8 cellular contexts compared by ENCODE assay signal in the genomic region with DNA sequence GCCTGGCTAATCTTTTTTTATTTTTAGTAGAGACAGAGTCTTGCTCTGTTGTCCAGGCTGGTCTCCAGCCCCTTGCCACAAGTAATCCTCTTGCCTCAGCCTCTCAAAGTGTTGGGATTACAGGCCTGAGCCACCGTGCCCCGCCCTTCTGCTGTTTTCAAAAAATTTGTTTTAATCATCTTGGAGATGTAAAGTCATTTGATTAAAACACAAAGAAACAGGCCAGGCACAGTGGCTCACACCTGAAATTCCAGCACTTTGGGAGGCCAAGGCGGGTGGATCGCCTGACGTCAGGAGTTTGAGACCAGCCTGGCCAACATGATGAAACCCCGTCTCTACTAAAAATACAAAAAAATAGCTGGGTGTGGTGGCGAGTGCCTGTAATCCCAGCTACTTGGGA. TPM values are rescaled to one million over a fixed set of nuclear protein-coding genes. Genes with fewer than 3 reads are reported as not detected.
DNase-seq lines count a peak whose midpoint lies in the region; ATAC-seq and TF ChIP-seq lines count a peak whose summit lies in the region.
"Not testable (repeated sequence)": the region's sequence is repeated elsewhere in the genome, so short reads cannot be mapped to it uniquely, and the experiment has no call there.

No MANE protein-coding gene starts in this region.

- not testable (repeated sequence) for ATAC-seq in IMR-90 (ENCODE audit: low read depth); gastrocnemius medialis; thoracic aorta (ENCODE audit: insufficient number of reproducible peaks, low FRiP score, low read depth)

- TF ChIP-seq RAD21 in IMR-90 (IDR thresholded peaks at IDR 0.05; ENCODE audit: low read length): not testable (repeated sequence)

- peak overlapping the region; percentile 70; the same call in 1 of the 2 replicates for H2AK5ac ChIP-seq in IMR-90 (ENCODE audit: low read depth, low read length)

- not testable (repeated sequence) for H3K4me3 ChIP-seq in IMR-90 (ENCODE audit: insufficient read depth, low read depth, low read length); brain microvascular endothelial cell (ENCODE audit: low read depth, low read length); esophagus squamous epithelium; right atrium auricular region; osteoblast (ENCODE audit: insufficient read depth, low read length); gastrocnemius medialis; thoracic aorta; uterus

- H3K23ac ChIP-seq in IMR-90 (ENCODE audit: low read depth, low read length): not testable (repeated sequence)

- not testable (repeated sequence) for TF ChIP-seq CTCF in IMR-90 (conservative IDR thresholded peaks at IDR 0.05; ENCODE audit: low read depth, low read length); brain microvascular endothelial cell (IDR thresholded peaks at IDR 0.05; ENCODE audit: low read depth, low read length, missing control alignments); esophagus squamous epithelium (IDR thresholded peaks at IDR 0.05); right atrium auricular region (IDR thresholded peaks at IDR 0.05); osteoblast (IDR thresholded peaks at IDR 0.05; ENCODE audit: extremely low read depth, low read depth, low read length); gastrocnemius medialis (IDR thresholded peaks at IDR 0.05 in 4 of 5, conservative IDR thresholded peaks at IDR 0.05 in 1 of 5); thoracic aorta (IDR thresholded peaks at IDR 0.05); uterus (IDR thresholded peaks at IDR 0.05)

- dilution Hi-C loops in IMR-90 (cut with HindIII; ENCODE audit: low sequenced_read_pairs, unreplicated experiment): not testable (repeated sequence)

- in situ Hi-C loops in IMR-90 (cut with MboI; ENCODE audit: low sequenced_read_pairs); brain microvascular endothelial cell (cut with HindIII; ENCODE audit: low pct_ligation_motif_present, low sequenced_read_pairs); gastrocnemius medialis (cut with MboI; ENCODE audit: low sequenced_read_pairs in 4 of 4): not testable (repeated sequence)

- peak overlapping the region; percentile 59 to 63; a peak in 2 of 4 replicates for H4K8ac ChIP-seq in IMR-90 (ENCODE audit: low read depth in 2 of 2, low read length in 2 of 2)

- WGBS in IMR-90 (ENCODE audit: extremely low coverage in 2 of 2, insufficient read length in 1 of 2), 2 experiments: no CpG with 5 or more reads among the region's 7 CpGs
- WGBS in esophagus squamous epithelium, 2 donors: 61 to 76% methylated on average over 7 of the region's 7 CpGs

- peak overlapping the region; percentile 72 for H2AFZ ChIP-seq in IMR-90 (replicated peaks; ENCODE audit: low read length, poor library complexity)
- not testable (repeated sequence) for H2AFZ ChIP-seq in osteoblast (ENCODE audit: low read length)

- not testable (repeated sequence) for H3K56ac ChIP-seq in IMR-90 (ENCODE audit: extremely low read depth, insufficient read depth, low read length)

- POLR2A ChIA-PET in IMR-90 (lab: Charles Lee; ENCODE audit: unreplicated experiment): not testable (repeated sequence)

- not testable (repeated sequence) for H3K27ac ChIP-seq in IMR-90 (ENCODE audit: insufficient read depth, low read length)
- H3K27ac ChIP-seq in brain microvascular endothelial cell (peak overlapping the region; percentile 76), esophagus squamous epithelium (peak overlapping the region; percentile 54 to 83 (median 70)), right atrium auricular region (peak overlapping the region; percentile 56 to 77), osteoblast (ENCODE audit: low read depth, low read length) (peak overlapping the region; percentile 58), gastrocnemius medialis (peak overlapping the region in 3 of 4 donors; percentile 14 to 23 (median 20)), thoracic aorta (peak overlapping the region; percentile 93 to 94), uterus (peak overlapping the region; percentile 78 to 96)

- peak overlapping the region; percentile 73 for H2AK9ac ChIP-seq in IMR-90 (replicated peaks; ENCODE audit: low read depth, low read length, poor library complexity)

- H2BK20ac ChIP-seq in IMR-90 (ENCODE audit: low read depth, low read length): peak overlapping the region; percentile 92

- not testable (repeated sequence) for H3K79me1 ChIP-seq in IMR-90 (ENCODE audit: low read depth in 1 of 2, low read length in 2 of 2)

- H2BK120ac ChIP-seq in IMR-90 (ENCODE audit: low read depth, low read length): peak overlapping the region; percentile 61

- H3K9me3 ChIP-seq in IMR-90 (ENCODE audit: control insufficient read depth, insufficient read depth, low read length); esophagus squamous epithelium; right atrium auricular region; osteoblast (ENCODE audit: low read depth, low read length); gastrocnemius medialis; thoracic aorta; uterus: not testable (repeated sequence)

- not testable (repeated sequence) for H2BK5ac ChIP-seq in IMR-90 (ENCODE audit: low read depth, low read length, poor library complexity, severe bottlenecking)

- H3K79me2 ChIP-seq in osteoblast (ENCODE audit: insufficient read depth, low read length): not testable (repeated sequence)

- BruUV-seq in IMR-90 (replicated peaks; lab: Mats Ljungman, UMichigan): not testable (repeated sequence)

- intact Hi-C loops in IMR-90 (cut with micrococcal nuclease): loop anchor here (5.0 kb wide), 1 partner anchor 50 kb away; no protein-coding TSS in a partner anchor
- intact Hi-C loops in esophagus squamous epithelium (cut with DNase I); gastrocnemius medialis (cut with DNase I; ENCODE audit: low total_unique reads); uterus (cut with DNase I; ENCODE audit: low total_unique reads): not testable (repeated sequence)

- H3K27me3 ChIP-seq in IMR-90 (ENCODE audit: control insufficient read depth, insufficient read depth, low read length); brain microvascular endothelial cell (replicated peaks); esophagus squamous epithelium; right atrium auricular region; osteoblast (ENCODE audit: insufficient read depth, low read length); gastrocnemius medialis; thoracic aorta (replicated peaks; ENCODE audit: insufficient read depth); uterus: not testable (repeated sequence)

- not testable (repeated sequence) for H3K4me2 ChIP-seq in IMR-90 (ENCODE audit: low read depth, low read length); osteoblast (ENCODE audit: insufficient read depth, low read length)

- H3K4me1 ChIP-seq in IMR-90 (ENCODE audit: control insufficient read depth, insufficient read depth, low read length): not testable (repeated sequence)
- peaks cover 0 to 69% (median 13%) of the 10 kb centered on the region in 3 donors for H3K4me1 ChIP-seq in esophagus squamous epithelium
- H3K4me1 ChIP-seq in right atrium auricular region: peaks cover 0 to 53% of the 10 kb centered on the region in 2 donors
- H3K4me1 ChIP-seq in osteoblast (ENCODE audit: insufficient read depth, low read length): peaks cover 32% of the 10 kb centered on the region
- H3K4me1 ChIP-seq in gastrocnemius medialis: peaks cover 32 to 40% of the 10 kb centered on the region in 2 donors
- H3K4me1 ChIP-seq in thoracic aorta (ENCODE audit: control insufficient read depth in 1 of 2, low read depth in 2 of 2): peaks cover 40 to 90% of the 10 kb centered on the region in 2 donors
- H3K4me1 ChIP-seq in uterus: peaks cover 0 to 10% of the 10 kb centered on the region in 2 donors

- H4K20me1 ChIP-seq in IMR-90 (ENCODE audit: insufficient read depth, low read length); osteoblast (ENCODE audit: insufficient read depth, low read length): not testable (repeated sequence)

- DNase-seq in IMR-90; brain microvascular endothelial cell; esophagus squamous epithelium (lab: John Stamatoyannopoulos, UW); right atrium auricular region (ENCODE audit: low spot score); osteoblast (ENCODE audit: insufficient read length, low spot score, missing footprints); gastrocnemius medialis; thoracic aorta (ENCODE audit: low spot score); uterus: not testable (repeated sequence)

- not testable (repeated sequence) for H3K9ac ChIP-seq in IMR-90 (ENCODE audit: low read depth, low read length)

- peak overlapping the region; percentile 86 for H3K4ac ChIP-seq in IMR-90 (ENCODE audit: low read depth, low read length)

- H3K36me3 ChIP-seq in IMR-90 (ENCODE audit: control insufficient read depth, insufficient read depth, low read length); brain microvascular endothelial cell (replicated peaks); esophagus squamous epithelium; right atrium auricular region; osteoblast (ENCODE audit: insufficient read depth, low read length); gastrocnemius medialis; thoracic aorta; uterus: not testable (repeated sequence)

- not testable (repeated sequence) for H4K5ac ChIP-seq in IMR-90 (ENCODE audit: low read depth, low read length)

- not testable (repeated sequence) for TF ChIP-seq POLR2A in IMR-90 (IDR thresholded peaks at IDR 0.05; ENCODE audit: low read depth, low read length); esophagus squamous epithelium (IDR thresholded peaks at IDR 0.05); gastrocnemius medialis (IDR thresholded peaks at IDR 0.05); uterus (IDR thresholded peaks at IDR 0.05)

- peak overlapping the region; percentile 77; the same call in 2 of the 3 replicates for H2BK15ac ChIP-seq in IMR-90 (ENCODE audit: low read depth, low read length)

- peak overlapping the region; percentile 75 for H4K91ac ChIP-seq in IMR-90 (ENCODE audit: insufficient read depth, low read depth, low read length)

- H3K9me1 ChIP-seq in IMR-90 (ENCODE audit: insufficient read depth, low read length): not testable (repeated sequence)

- H3K14ac ChIP-seq in IMR-90 (replicated peaks; ENCODE audit: low read depth, low read length): peak overlapping the region; percentile 78; the same call in 1 of the 2 replicates

- not testable (repeated sequence) for H3K18ac ChIP-seq in IMR-90 (ENCODE audit: low read depth, low read length)

- CTCF ChIA-PET in IMR-90 (lab: Yijun Ruan, JAX): interaction anchor here (1.0 kb wide), 1 partner anchor 11 kb away, joined by 3 read pairs; no protein-coding TSS in a partner anchor

RNA-seq across cellular contexts. Expression of gene SYNPO2, which starts 28.2 kb away (rescaled TPM):
- total RNA-seq in IMR-90 (2012; rRNA removed) (1.7 and 1.8 TPM in 2 replicates), esophagus squamous epithelium (100 to 1,000 TPM in 2 of 4 donors, 10 to 100 TPM in 2; 19.0 to 418 (median 84.2) TPM), right atrium auricular region (100 to 1,000 TPM in 1 of 2 donors, 10 to 100 TPM in 1; 85.3 to 152 TPM), osteoblast (20.9 and 34.0 TPM in 2 replicates), gastrocnemius medialis (1,000 to 10,000 TPM in 3 of 4 donors, 100 to 1,000 TPM in 1; 998 to 4,186 (median 1,764) TPM), thoracic aorta (100 to 1,000 TPM; 264 to 313 TPM), uterus (100 to 1,000 TPM; 144 to 400 (median 228) TPM)
- polyA plus RNA-seq in IMR-90 (2012; rRNA removed): 0.89 and 0.99 TPM in 2 replicates
- 0.35 and 0.53 TPM in 2 replicates for polyA plus RNA-seq in IMR-90 (2012; cell fraction: cytosol; rRNA removed)
- polyA plus RNA-seq in IMR-90 (2012; cell fraction: nucleus; rRNA removed; ENCODE audit: low replicate concordance): 0.58 and 1.6 TPM in 2 replicates
